ENCODE assay signal across 19 cellular contexts in the genomic region with DNA sequence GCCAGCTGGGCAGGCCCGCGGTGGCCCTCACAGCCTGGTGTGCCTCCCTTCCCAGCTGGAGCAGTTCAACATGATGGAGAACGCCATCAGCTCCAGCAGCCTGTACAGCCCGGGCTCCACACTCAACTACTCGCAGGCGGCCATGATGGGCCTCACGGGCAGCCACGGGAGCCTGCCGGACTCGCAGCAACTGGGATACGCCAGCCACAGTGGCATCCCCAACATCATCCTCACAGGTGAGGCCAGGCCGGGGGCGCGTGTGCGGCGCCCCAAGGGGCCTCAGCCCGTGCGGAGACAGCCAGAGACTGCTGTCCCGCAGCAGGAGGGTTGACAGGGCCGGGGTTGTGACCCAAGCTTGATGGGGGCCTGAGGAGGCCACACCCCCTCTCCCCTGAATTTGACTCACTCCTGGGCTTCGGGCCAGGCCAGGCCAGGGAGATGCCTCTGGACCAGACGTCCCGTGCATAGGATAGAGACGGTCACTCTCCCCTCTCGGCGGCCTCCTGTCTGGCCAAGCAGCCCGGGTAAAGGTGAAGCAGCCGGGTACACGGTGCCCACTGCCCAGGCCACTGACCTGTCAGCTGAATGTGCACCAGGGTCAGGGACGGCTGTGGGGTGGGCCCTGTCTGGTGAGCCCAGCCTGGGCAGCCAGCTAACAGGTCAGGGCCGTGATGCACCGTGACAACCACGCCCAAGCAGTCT. TPM values are rescaled to one million over a fixed set of nuclear protein-coding genes. Genes with fewer than 3 reads are reported as not detected.
DNase-seq lines count a peak whose midpoint lies in the region; ATAC-seq, FAIRE-seq and TF ChIP-seq lines count a peak whose summit lies in the region.
"Had no signal": no experiment of that assay in that cellular context is flagged by ENCODE, and none has a peak within 500 bp of the region (broad histone marks: within the 10 kb centered on the region; RNA-seq: fewer than 3 reads in every experiment).

No MANE protein-coding gene starts in this region.

- H3K36me3 ChIP-seq in BE2C, result no peaks in the 10 kb centered on the region
- no peaks in the 10 kb centered on the region for H3K36me3 ChIP-seq in adrenal gland (replicated peaks in 1 of 2)
- no peaks in the 10 kb centered on the region for H3K36me3 ChIP-seq in kidney (ENCODE audit: control insufficient read depth in 1 of 2, insufficient read depth in 2 of 2, low read length in 2 of 2)

- ATAC-seq in GM21367 (IDR thresholded peaks at IDR 0.05; ENCODE audit: unreplicated experiment) (no peak), GM21529 (IDR thresholded peaks at IDR 0.05; ENCODE audit: unreplicated experiment) (no peak)

- H3K27me3 ChIP-seq in BE2C, result peaks cover 22% of the 10 kb centered on the region
- peaks cover 3% of the 10 kb centered on the region for H3K27me3 ChIP-seq in adrenal gland

- TF ChIP-seq CTCF in BE2C (IDR thresholded peaks at IDR 0.05; ENCODE audit: low read depth, low read length) (no peak), adrenal gland (IDR thresholded peaks at IDR 0.05) (no peak), kidney (IDR thresholded peaks at IDR 0.05; ENCODE audit: borderline replicate concordance, extremely low read depth, insufficient read depth) (no peak)

- DNase-seq in BE2C, result peak; percentile 10
- peak; percentile 34 for DNase-seq in HS-5 (ENCODE audit: low read depth)
- DNase-seq in adrenal gland, result peak in 4 of 7 donors; percentile 54 to 62 (median 58)
- peak; percentile 78 for DNase-seq in kidney
- DNase-seq in dermis blood vessel endothelial cell, result no peak
- DNase-seq in globus pallidus (ENCODE audit: low spot score), result no peak
- DNase-seq: activated CD4-positive, alpha-beta T cell treated with anti-CD3 and anti-CD28 coated beads for 48 hours; activated naive CD4-positive, alpha-beta T cell treated with anti-CD3 and anti-CD28 coated beads, Interleukin-2, amount 10 ng/mL, durations not matched to agents 7 days and 5 days; DMS53; endodermal cell; Kasumi-1; NCI-H2029; small intestine had no signal

- peaks cover 11% of the 10 kb centered on the region for H3K4me1 ChIP-seq in BE2C
- peaks cover 0 to 6% of the 10 kb centered on the region in 2 donors for H3K4me1 ChIP-seq in adrenal gland (replicated peaks in 1 of 2)
- H3K4me1 ChIP-seq in kidney (ENCODE audit: control insufficient read depth in 1 of 2, insufficient read depth in 1 of 2, low read depth in 1 of 2, low read length in 2 of 2), result no peaks in the 10 kb centered on the region

- H3K4me3 ChIP-seq in BE2C (ENCODE audit: low read depth, low read length), result no peak overlapping the region
- no peak overlapping the region for H3K4me3 ChIP-seq in adrenal gland
- no peak overlapping the region for H3K4me3 ChIP-seq in kidney (ENCODE audit: low read length in 2 of 2)
- H3K4me3 ChIP-seq: BLaER1 treated with 17β-estradiol and CSF1 and Interleukin-3, amounts not matched to agents 10 nM and 100 nM; GM23338 had no signal

- 73 to 89% (median 81%) methylated on average over 8 to 33 of the region's 33 CpGs for WGBS in adrenal gland, 4 donors

- H3K27ac ChIP-seq in adrenal gland, result no peak overlapping the region
- H3K27ac ChIP-seq in kidney (ENCODE audit: low read depth in 2 of 2, low read length in 2 of 2), result no peak overlapping the region
- H3K27ac ChIP-seq: BLaER1 treated with 17β-estradiol and CSF1 and Interleukin-3, amounts not matched to agents 10 nM and 100 nM had no signal

- no peak overlapping the region for H3K9ac ChIP-seq in kidney (ENCODE audit: low read length in 2 of 2)
- H3K9ac ChIP-seq: BLaER1 treated with 17β-estradiol and CSF1 and Interleukin-3, amounts not matched to agents 10 nM and 100 nM had no signal

- intact Hi-C loops in adrenal gland (cut with DNase I) (no loop called here), kidney (cut with DNase I) (no loop called here)

- FAIRE-seq in kidney (lab: Jason Lieb, UNC), result no peak
- FAIRE-seq: small intestine had no signal

- TF ChIP-seq POLR2A in adrenal gland (IDR thresholded peaks at IDR 0.05), result no peak

- H3K9me3 ChIP-seq in BE2C (no peaks in the 10 kb centered on the region), adrenal gland (replicated peaks in 1 of 3) (no peaks in the 10 kb centered on the region), kidney (ENCODE audit: control insufficient read depth in 1 of 2, low read length in 2 of 2) (no peaks in the 10 kb centered on the region)
- H3K9me3 ChIP-seq: BLaER1 treated with 17β-estradiol and CSF1 and Interleukin-3, amounts not matched to agents 10 nM and 100 nM had no signal

RNA-seq across cellular contexts. Expression of a gene that starts 15.4 kb away (rescaled TPM):
- 1.2 TPM for polyA plus RNA-seq in BE2C (2012; ENCODE audit: insufficient read depth, insufficient read length, low read depth)
- total RNA-seq in adrenal gland, result under 1 TPM in 1 of 8 donors, not detected in 7; 0.11 TPM
- polyA plus RNA-seq in adrenal gland, result under 1 TPM in 2 of 3 donors, not detected in 1; 0.16 to 0.17 TPM
- 33.2 TPM for total RNA-seq in kidney
- 1.8 TPM for polyA plus RNA-seq in kidney (ENCODE audit: insufficient read depth, low read depth, low replicate concordance)
- not detected in 2 replicates for total RNA-seq in dermis blood vessel endothelial cell
- total RNA-seq: endodermal cell; glomerular endothelial cell; T-helper 2 cell treated with Interferon-gamma antibody and Interleukin-4, amounts not matched to agents 100 ng/mL and 5 ng/mL, for 36 hours had no signal

RNA-seq across cellular contexts. Expression of a gene that starts 56.0 kb away (rescaled TPM):
- polyA plus RNA-seq in BE2C (2012; ENCODE audit: insufficient read depth, insufficient read length, low read depth), result 103 TPM
- total RNA-seq in adrenal gland (100 to 1,000 TPM in 1 of 8 donors, 10 to 100 TPM in 7; 57.7 to 141 (median 80.1) TPM), kidney (70.1 TPM), dermis blood vessel endothelial cell (100 and 107 TPM in 2 replicates)
- polyA plus RNA-seq in adrenal gland (10 to 100 TPM; 27.6 to 80.8 (median 55.1) TPM), kidney (ENCODE audit: insufficient read depth, low read depth, low replicate concordance) (34.2 TPM)

Comparison
In these comparisons a context has a peak if more than half of its experiments do, and no peak if none do; other contexts are left out.
1. DNase-seq: peak in BE2C (single experiment), HS-5 (single experiment), adrenal gland (4 of 7) and kidney (single experiment); none in dermis blood vessel endothelial cell (single experiment) and globus pallidus (single experiment).
2. RNA of a gene that starts 15.4 kb away (total RNA-seq): 33.2 TPM in kidney (single experiment); 0.11 TPM in adrenal gland and not detected in dermis blood vessel endothelial cell; every median in the first group is over 10 times any median in the second.